8 cellular contexts compared by ENCODE assay signal in genomic region chrX:46279925-46280313, GRCh38.
DNase-seq lines count a peak whose midpoint lies in the region; ATAC-seq and TF ChIP-seq lines count a peak whose summit lies in the region.

No MANE protein-coding gene starts in this region.

- H3K4me2 ChIP-seq in HCT116 (ENCODE audit: low read length), result peak overlapping the region; percentile 36

- H3K4me3 ChIP-seq in HCT116 (replicated peaks in 1 of 2; ENCODE audit: low read depth in 1 of 2, low read length in 2 of 2), result no peak overlapping the region

- H3K27ac ChIP-seq in C4-2B, result no peak overlapping the region
- peak overlapping the region; percentile 37; the same call in 1 of the 2 replicates for H3K27ac ChIP-seq in HCT116 (ENCODE audit: low read depth, low read length)
- H3K27ac ChIP-seq in foreskin keratinocyte, result peak overlapping the region; percentile 88

- RAD21 ChIA-PET in HCT116 (lab: Charles Lee; ENCODE audit: low non-redundant PET in 1 of 2, low total read pairs in 2 of 2, uncharacterized antibody in 2 of 2, unreplicated experiment in 2 of 2), result no interaction called here

- no peaks in the 10 kb centered on the region for H3K9me3 ChIP-seq in HCT116 (ENCODE audit: control insufficient read depth in 1 of 2, insufficient read depth in 1 of 2, low read depth in 1 of 2, low read length in 2 of 2)

- H4K20me1 ChIP-seq in HCT116 (ENCODE audit: insufficient read depth), result no peaks in the 10 kb centered on the region

- CTCF ChIA-PET in HCT116 (lab: Charles Lee), result no interaction called here

- TF ChIP-seq RAD21 in HCT116 (IDR thresholded peaks at IDR 0.05; ENCODE audit: low read depth), result no peak

- intact Hi-C loops in HCT116 (cut with micrococcal nuclease), result no loop called here

- POLR2A ChIA-PET in HCT116 (lab: Charles Lee), result no interaction called here

- H2AFZ ChIP-seq in HCT116 (ENCODE audit: low read depth, low read length, poor library complexity, severe bottlenecking), result no peak overlapping the region

- no peaks in the 10 kb centered on the region for H3K27me3 ChIP-seq in HCT116 (ENCODE audit: insufficient read depth, low read length)
- no peaks in the 10 kb centered on the region for H3K27me3 ChIP-seq in foreskin keratinocyte

- peak overlapping the region; percentile 30; the same call in 1 of the 2 replicates for H3K9ac ChIP-seq in HCT116 (ENCODE audit: low read length)

- no peaks in the 10 kb centered on the region for H3K9me2 ChIP-seq in HCT116 (ENCODE audit: insufficient read depth)

- no TSS peak for BruUV-seq in HCT116 (replicated peaks; lab: Mats Ljungman, UMichigan)

- TF ChIP-seq CTCF in C4-2B (conservative IDR thresholded peaks at IDR 0.05) (0 out of 2 replicates have a peak, but pooled peaks have one; percentile 7), HCT116 (IDR thresholded peaks at IDR 0.05 in 2 of 3, conservative IDR thresholded peaks at IDR 0.05 in 1 of 3; ENCODE audit: borderline replicate concordance in 1 of 3, insufficient read depth in 1 of 3, low read depth in 2 of 3, low read length in 2 of 3) (no peak), foreskin keratinocyte (conservative IDR thresholded peaks at IDR 0.05) (no peak)

- TF ChIP-seq POLR2A in HCT116 (IDR thresholded peaks at IDR 0.05; ENCODE audit: borderline replicate concordance, extremely low read depth, insufficient read depth, insufficient read length), result no peak

- no peaks in the 10 kb centered on the region for H3K79me2 ChIP-seq in HCT116 (ENCODE audit: insufficient read depth, low read length)

- H3K36me3 ChIP-seq in HCT116 (ENCODE audit: control insufficient read depth in 1 of 2, insufficient read depth in 2 of 2, low read length in 2 of 2), result no peaks in the 10 kb centered on the region

- DNase-seq in HCT116 (ENCODE audit: low read depth, low spot score) (no peak), SW480 (ENCODE audit: low spot score) (peak; percentile 58), foreskin keratinocyte (peak; percentile 40 to 70), medulla oblongata (ENCODE audit: extremely low spot score) (no peak), NCI-H1930 (lab: John Stamatoyannopoulos, UW) (no peak), DMS79 treated with DMSO at 0.1 percent for 48 hours (lab: John Stamatoyannopoulos, UW) (no peak)

- no peak for ATAC-seq in HCT116
- ATAC-seq in foreskin keratinocyte, result peak; percentile 64
- no peak for ATAC-seq in GM18858 (IDR thresholded peaks at IDR 0.05; ENCODE audit: unreplicated experiment)

- peaks cover 0 to 21% of the 10 kb centered on the region in 2 experiments; a peak in 3 of 4 replicates for H3K4me1 ChIP-seq in HCT116 (ENCODE audit: control insufficient read depth in 1 of 2, insufficient read depth in 2 of 2, low read length in 2 of 2)
- H3K4me1 ChIP-seq in foreskin keratinocyte, result peaks cover 13% of the 10 kb centered on the region

TF ChIP-seq in HCT116, 20 proteins besides CTCF, POLR2A, EP300 and RAD21:
- TF ChIP-seq ELF1 (IDR thresholded peaks at IDR 0.05; ENCODE audit: borderline replicate concordance, low read depth) (peak; percentile 33; the same call in 1 of the 2 replicates), TCF7L2 (IDR thresholded peaks at IDR 0.05; ENCODE audit: borderline replicate concordance, extremely low read depth, insufficient read depth, insufficient read length) (no peak)

Comparison
In these comparisons a context has a peak if more than half of its experiments do, and no peak if none do; other contexts are left out.
1. DNase-seq: peak in SW480 (single experiment) and foreskin keratinocyte (2 of 2); none in HCT116 (single experiment), medulla oblongata (single experiment), NCI-H1930 (0 of 2) and DMS79 treated with DMSO at 0.1 percent for 48 hours (single experiment).